In the genomic region with DNA sequence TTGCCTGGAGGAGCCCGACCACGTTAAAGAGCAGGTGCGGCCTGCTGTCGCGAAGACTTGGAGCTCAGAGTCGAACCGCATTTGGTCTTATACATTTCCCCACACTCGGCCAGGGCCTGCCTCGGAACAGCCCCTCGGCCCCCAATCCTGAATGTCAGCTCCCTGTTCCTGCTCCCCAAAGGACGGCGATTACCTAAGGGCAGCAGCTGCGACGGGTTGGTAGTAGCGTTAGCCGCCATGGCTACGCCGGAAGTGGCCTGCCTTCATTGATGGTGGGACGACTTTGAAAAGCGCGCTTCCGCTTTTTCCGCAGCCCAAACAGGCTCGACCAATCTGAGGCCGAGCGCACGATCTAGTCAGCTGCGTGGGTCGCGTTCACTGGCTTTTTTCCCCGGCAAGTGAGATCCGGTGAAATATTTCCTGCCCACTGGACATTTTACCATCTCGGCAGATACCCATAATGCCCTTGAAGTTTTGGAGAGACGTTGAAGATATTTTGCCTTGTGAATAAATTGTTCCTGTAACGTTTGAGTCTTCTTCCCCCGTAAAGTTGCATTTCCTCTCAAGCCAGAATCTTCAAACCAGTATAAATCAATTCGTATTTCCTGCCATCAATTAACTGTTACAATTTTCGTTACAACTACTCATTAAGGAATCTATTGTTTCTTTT, we compare ENCODE assay signal across 8 cellular contexts. TPM values are rescaled to one million over a fixed set of nuclear protein-coding genes. Genes with fewer than 3 reads are reported as not detected.
DNase-seq lines count a peak whose midpoint lies in the region; ATAC-seq and TF ChIP-seq lines count a peak whose summit lies in the region.

A gene (minus strand): TSS at position 254 of the 670 bp plus-strand sequence. CDS start 15 bp downstream, at position 239.

- DNase-seq in AG09309 (ENCODE audit: low read depth) (no peak), NCI-H460 (ENCODE audit: extremely low read depth, low read depth) (peak; percentile 94), cerebellar nuclear complex (lab: John Stamatoyannopoulos, UW) (peak; percentile 22 to 86), kidney epithelial cell (ENCODE audit: low read depth) (peak; percentile 67)
- peak; percentile 83 for DNase-seq in activated CD4-positive, CD25-positive, alpha-beta regulatory T cell treated with anti-CD3 and anti-CD28 coated beads, Interleukin-2, amount 50 U/mL, for 72 hours
- peak; percentile 80 to 85 for DNase-seq in stimulated activated CD4-positive, alpha-beta T cell treated with anti-CD3 and anti-CD28 coated beads, Interleukin-15, amount 100 ng/mL, for 48 hours (ENCODE audit: low read depth in 2 of 2)

- ATAC-seq in GM19043 (IDR thresholded peaks at IDR 0.05; ENCODE audit: low read depth, unreplicated experiment) (peak; percentile 83), HG03378 (IDR thresholded peaks at IDR 0.05; ENCODE audit: unreplicated experiment) (peak; percentile 91)

- no peaks in the 10 kb centered on the region for H3K36me3 ChIP-seq in kidney epithelial cell (ENCODE audit: control insufficient read depth, insufficient read depth, low read length)

- peak within 1 kb of the TSS; percentile 85 for H3K4me3 ChIP-seq in AG09309 (ENCODE audit: control insufficient read depth, low read depth, low read length)
- peak within 1 kb of the TSS; percentile 78 for H3K4me3 ChIP-seq in kidney epithelial cell (ENCODE audit: low read depth, low read length)

- H3K27me3 ChIP-seq in kidney epithelial cell (ENCODE audit: control insufficient read depth, insufficient read depth, low read length): no peaks in the 10 kb centered on the region

- TF ChIP-seq CTCF in AG09309 (IDR thresholded peaks at IDR 0.05; ENCODE audit: control insufficient read depth, insufficient read depth, low read depth, low read length, missing control alignments) (no peak), kidney epithelial cell (IDR thresholded peaks at IDR 0.05; ENCODE audit: insufficient read depth, low read length, poor library complexity, severe bottlenecking) (no peak)

RNA-seq across cellular contexts. Expression of the gene that starts here (rescaled TPM):
- 143 and 145 TPM in 2 replicates for total RNA-seq in NCI-H460 (2014; rRNA removed; shearing (Covaris generic))
- 283 and 301 TPM in 2 replicates for polyA plus RNA-seq in NCI-H460 (2014; cell fraction: nucleus; rRNA removed)
- 10.0 and 23.1 TPM in 2 replicates for total RNA-seq in kidney epithelial cell
